21 cellular contexts compared by ENCODE assay signal in genomic region chr17:2704031-2704889, GRCh38. TPM values are rescaled to one million over a fixed set of nuclear protein-coding genes. Genes with fewer than 3 reads are reported as not detected.
DNase-seq lines count a peak whose midpoint lies in the region; ATAC-seq and TF ChIP-seq lines count a peak whose summit lies in the region.
"Had no signal": no experiment of that assay in that cellular context is flagged by ENCODE, and none has a peak within 500 bp of the region (broad histone marks: within the 10 kb centered on the region; RNA-seq: fewer than 3 reads in every experiment).

No MANE protein-coding gene starts in this region.

- H2AK9ac ChIP-seq in IMR-90 (replicated peaks; ENCODE audit: low read depth, low read length, poor library complexity), result no peak overlapping the region

- H2AFZ ChIP-seq in IMR-90 (replicated peaks; ENCODE audit: low read length, poor library complexity), result no peak overlapping the region

- peaks cover 4% of the 10 kb centered on the region for H3K4me1 Mint-ChIP-seq in glutamatergic neuron (ENCODE audit: low read depth, unreplicated experiment)
- peaks cover 8% of the 10 kb centered on the region for H3K4me1 Mint-ChIP-seq in activated CD8-positive, alpha-beta memory T cell treated with anti-CD3 and anti-CD28 coated beads, Interleukin-2, amount 10 ng/mL, durations not matched to agents 7 days and 5 days

- H3K9ac ChIP-seq in IMR-90 (ENCODE audit: low read depth, low read length), result no peak overlapping the region

- DNase-seq in D341Med (ENCODE audit: low spot score) (peak; percentile 4), IMR-90 (no peak), glutamatergic neuron (peak; percentile 15), posterior vena cava (ENCODE audit: low spot score) (peak; percentile 70), KG1 (lab: John Stamatoyannopoulos, UW) (no peak), kidney glomerular epithelial cell (lab: John Stamatoyannopoulos, UW) (no peak)
- no peak for DNase-seq in activated CD8-positive, alpha-beta memory T cell treated with anti-CD3 and anti-CD28 coated beads, Interleukin-2, amount 10 ng/mL, durations not matched to agents 7 days and 5 days
- DNase-seq: activated CD4-positive, alpha-beta T cell treated with anti-CD3 and anti-CD28 coated beads for 1 hour; CD8-positive, alpha-beta T cell; central memory CD4-positive, alpha-beta T cell; DMS79; mesendoderm; natural killer cell; NCI-H187 treated with DMSO at 0.1 percent for 48 hours; NCI-H2227 treated with DMSO at 0.1 percent for 48 hours had no signal

- no peak overlapping the region for H4K8ac ChIP-seq in IMR-90 (ENCODE audit: low read depth in 2 of 2, low read length in 2 of 2)

- H3K27me3 Mint-ChIP-seq in glutamatergic neuron (ENCODE audit: unreplicated experiment), result peaks cover 4% of the 10 kb centered on the region
- no peaks in the 10 kb centered on the region for H3K27me3 Mint-ChIP-seq in activated CD8-positive, alpha-beta memory T cell treated with anti-CD3 and anti-CD28 coated beads, Interleukin-2, amount 10 ng/mL, durations not matched to agents 7 days and 5 days

- CTCF ChIA-PET in IMR-90 (lab: Yijun Ruan, JAX), result no interaction called here
- CTCF ChIA-PET in activated CD8-positive, alpha-beta memory T cell treated with anti-CD3 and anti-CD28 coated beads, Interleukin-2, amount 10 ng/mL, durations not matched to agents 7 days and 5 days (lab: Charles Lee), result no interaction called here

- H4K91ac ChIP-seq in IMR-90 (ENCODE audit: insufficient read depth, low read depth, low read length), result no peak overlapping the region

- H2BK5ac ChIP-seq in IMR-90 (ENCODE audit: low read depth, low read length, poor library complexity, severe bottlenecking), result peak overlapping the region; percentile 8

- intact Hi-C loops in IMR-90 (cut with micrococcal nuclease), result no loop called here
- intact Hi-C loops in posterior vena cava (cut with DNase I), result loop anchor here in 1 of 2 donors (10.0 kb wide), 1 partner anchor 1049 kb away; no protein-coding TSS in a partner anchor

- H3K4me1 ChIP-seq in IMR-90 (ENCODE audit: control insufficient read depth, insufficient read depth, low read length), result peaks cover 19% of the 10 kb centered on the region

- no peak overlapping the region; the same call in 1 of the 2 replicates for H2AK5ac ChIP-seq in IMR-90 (ENCODE audit: low read depth, low read length)

- H3K14ac ChIP-seq in IMR-90 (replicated peaks; ENCODE audit: low read depth, low read length), result no peak overlapping the region

- TF ChIP-seq CTCF in IMR-90 (conservative IDR thresholded peaks at IDR 0.05; ENCODE audit: low read depth, low read length) (no peak), glutamatergic neuron (IDR thresholded peaks at IDR 0.05; ENCODE audit: partially characterized antibody, unreplicated experiment) (no peak)

- no peak for TF ChIP-seq POLR2A in IMR-90 (IDR thresholded peaks at IDR 0.05; ENCODE audit: low read depth, low read length)

- H3K4ac ChIP-seq in IMR-90 (ENCODE audit: low read depth, low read length), result no peak overlapping the region

- no peak overlapping the region for H2BK120ac ChIP-seq in IMR-90 (ENCODE audit: low read depth, low read length)

- H3K36me3 ChIP-seq in IMR-90 (ENCODE audit: control insufficient read depth, insufficient read depth, low read length), result peaks cover 36% of the 10 kb centered on the region

- dilution Hi-C loops in IMR-90 (cut with HindIII; ENCODE audit: low sequenced_read_pairs, unreplicated experiment), result no loop called here

- no peaks in the 10 kb centered on the region for H3K9me3 Mint-ChIP-seq in glutamatergic neuron (ENCODE audit: unreplicated experiment)
- H3K9me3 Mint-ChIP-seq in activated CD8-positive, alpha-beta memory T cell treated with anti-CD3 and anti-CD28 coated beads, Interleukin-2, amount 10 ng/mL, durations not matched to agents 7 days and 5 days (ENCODE audit: low read depth), result no peaks in the 10 kb centered on the region
- H3K9me3 Mint-ChIP-seq: CD8-positive, alpha-beta T cell; natural killer cell had no signal

- H3K27ac Mint-ChIP-seq in glutamatergic neuron (ENCODE audit: unreplicated experiment), result no peak overlapping the region
- no peak overlapping the region for H3K27ac Mint-ChIP-seq in activated CD8-positive, alpha-beta memory T cell treated with anti-CD3 and anti-CD28 coated beads, Interleukin-2, amount 10 ng/mL, durations not matched to agents 7 days and 5 days
- H3K27ac Mint-ChIP-seq: CD8-positive, alpha-beta T cell had no signal

- ATAC-seq in IMR-90 (ENCODE audit: low read depth) (no peak), HG02678 (IDR thresholded peaks at IDR 0.05; ENCODE audit: unreplicated experiment) (no peak)
- ATAC-seq in activated CD8-positive, alpha-beta memory T cell treated with anti-CD3 and anti-CD28 coated beads, Interleukin-2, amount 10 ng/mL, durations not matched to agents 7 days and 5 days, result no peak
- ATAC-seq: CD8-positive, alpha-beta T cell; natural killer cell had no signal

- no peak overlapping the region for H3K4me3 Mint-ChIP-seq in glutamatergic neuron (ENCODE audit: unreplicated experiment)
- no peak overlapping the region for H3K4me3 Mint-ChIP-seq in activated CD8-positive, alpha-beta memory T cell treated with anti-CD3 and anti-CD28 coated beads, Interleukin-2, amount 10 ng/mL, durations not matched to agents 7 days and 5 days
- H3K4me3 Mint-ChIP-seq: CD8-positive, alpha-beta T cell; natural killer cell had no signal

- H3K9me3 ChIP-seq in IMR-90 (ENCODE audit: control insufficient read depth, insufficient read depth, low read length), result no peaks in the 10 kb centered on the region
- H3K9me3 ChIP-seq: thoracic aorta had no signal

- POLR2A ChIA-PET in IMR-90 (lab: Charles Lee; ENCODE audit: unreplicated experiment), result no interaction called here

- H2BK20ac ChIP-seq in IMR-90 (ENCODE audit: low read depth, low read length), result no peak overlapping the region

- no peaks in the 10 kb centered on the region for H3K27me3 ChIP-seq in IMR-90 (ENCODE audit: control insufficient read depth, insufficient read depth, low read length)

- no peak overlapping the region for H3K27ac ChIP-seq in IMR-90 (ENCODE audit: insufficient read depth, low read length)
- H3K27ac ChIP-seq: SK-N-MC, thoracic aorta had no signal

- H3K36me3 Mint-ChIP-seq in glutamatergic neuron (ENCODE audit: unreplicated experiment), result no peaks in the 10 kb centered on the region
- peaks cover 3% of the 10 kb centered on the region for H3K36me3 Mint-ChIP-seq in activated CD8-positive, alpha-beta memory T cell treated with anti-CD3 and anti-CD28 coated beads, Interleukin-2, amount 10 ng/mL, durations not matched to agents 7 days and 5 days
- H3K36me3 Mint-ChIP-seq: natural killer cell had no signal

- no peak overlapping the region for H3K18ac ChIP-seq in IMR-90 (ENCODE audit: low read depth, low read length)

- no peak overlapping the region for H3K4me2 ChIP-seq in IMR-90 (ENCODE audit: low read depth, low read length)

- WGBS in IMR-90 (ENCODE audit: extremely low coverage in 2 of 2, insufficient read length in 1 of 2), 2 experiments, result 92% methylated on average over 25 of the region's 38 CpGs; no CpG with 5 or more reads in 1 of the 2 experiments

- H3K23ac ChIP-seq in IMR-90 (ENCODE audit: low read depth, low read length), result no peak overlapping the region

- peaks cover 4% of the 10 kb centered on the region; the same call in 1 of the 2 replicates for H3K9me1 ChIP-seq in IMR-90 (ENCODE audit: insufficient read depth, low read length)

- in situ Hi-C loops in IMR-90 (cut with MboI; ENCODE audit: low sequenced_read_pairs), result no loop called here

- H3K56ac ChIP-seq in IMR-90 (ENCODE audit: extremely low read depth, insufficient read depth, low read length), result no peak overlapping the region

- H3K4me3 ChIP-seq in IMR-90 (ENCODE audit: insufficient read depth, low read depth, low read length), result no peak overlapping the region
- H3K4me3 ChIP-seq: SK-N-MC, thoracic aorta had no signal

- no peak overlapping the region for H4K5ac ChIP-seq in IMR-90 (ENCODE audit: low read depth, low read length)

- H2BK15ac ChIP-seq in IMR-90 (ENCODE audit: low read depth, low read length), result no peak overlapping the region

- TF ChIP-seq RAD21 in IMR-90 (IDR thresholded peaks at IDR 0.05; ENCODE audit: low read length), result no peak

- peaks cover 11 to 62% of the 10 kb centered on the region in 2 experiments for H3K79me1 ChIP-seq in IMR-90 (ENCODE audit: low read depth in 1 of 2, low read length in 2 of 2)

- H4K20me1 ChIP-seq in IMR-90 (ENCODE audit: insufficient read depth, low read length), result peaks cover 62% of the 10 kb centered on the region

- BruUV-seq in IMR-90 (replicated peaks; lab: Mats Ljungman, UMichigan), result no TSS peak

TF ChIP-seq in IMR-90, 13 proteins besides CTCF, POLR2A, EP300 and RAD21 (continues in another document):
- TF ChIP-seq CHD1 (IDR thresholded peaks at IDR 0.05; ENCODE audit: low read depth, low read length), result no peak
- TF ChIP-seq RCOR1 (IDR thresholded peaks at IDR 0.05; ENCODE audit: insufficient replicate concordance, low read length), result no peak
- TF ChIP-seq ELK1 (IDR thresholded peaks at IDR 0.05; ENCODE audit: borderline replicate concordance, low read depth, low read length), result no peak
- no peak for TF ChIP-seq MAZ (IDR thresholded peaks at IDR 0.05; ENCODE audit: borderline replicate concordance, low read depth, low read length)

RNA-seq across cellular contexts. Expression of gene CLUH, which starts 7.3 kb away (rescaled TPM):
- total RNA-seq in IMR-90 (2012; rRNA removed), result 12.5 and 12.9 TPM in 2 replicates
- 42.0 and 51.0 TPM in 2 replicates for polyA plus RNA-seq in IMR-90 (2012; rRNA removed)
- 16.6 and 23.3 TPM in 2 replicates for polyA plus RNA-seq in IMR-90 (2012; cell fraction: cytosol; rRNA removed)
- 134 and 376 TPM in 2 replicates for polyA plus RNA-seq in IMR-90 (2012; cell fraction: nucleus; rRNA removed; ENCODE audit: low replicate concordance)
- 39.1 TPM for total RNA-seq in glutamatergic neuron (ENCODE audit: unreplicated experiment)
- total RNA-seq in posterior vena cava, result 10 to 100 TPM; 36.0 to 44.5 TPM
- total RNA-seq in activated CD8-positive, alpha-beta memory T cell treated with anti-CD3 and anti-CD28 coated beads, Interleukin-2, amount 10 ng/mL, durations not matched to agents 7 days and 5 days, result 10 to 100 TPM; 65.0 to 81.1 TPM

RNA-seq across cellular contexts. Expression of gene CCDC92B, which starts 45.2 kb away (rescaled TPM):
- total RNA-seq in IMR-90 (2012; rRNA removed) (not detected in 2 replicates), glutamatergic neuron (ENCODE audit: unreplicated experiment) (19.0 TPM), posterior vena cava (under 1 TPM; 0.05 to 0.23 TPM)
- not detected in 2 replicates for polyA plus RNA-seq in IMR-90 (2012; rRNA removed)
- polyA plus RNA-seq in IMR-90 (2012; cell fraction: cytosol; rRNA removed), result not detected in 2 replicates
- 0.02 TPM in 1 of 2 replicates, not detected in the other for polyA plus RNA-seq in IMR-90 (2012; cell fraction: nucleus; rRNA removed; ENCODE audit: low replicate concordance)
- under 1 TPM in 1 of 2 experiments, not detected in 1; 0.12 TPM for total RNA-seq in activated CD8-positive, alpha-beta memory T cell treated with anti-CD3 and anti-CD28 coated beads, Interleukin-2, amount 10 ng/mL, durations not matched to agents 7 days and 5 days
- total RNA-seq: activated CD8-positive, alpha-beta memory T cell treated with anti-CD3 and anti-CD28 coated beads for 36 hours; fibroblast of lung; natural killer cell; pulmonary artery endothelial cell had no signal
- polyA plus RNA-seq: fibroblast of lung had no signal

Comparison
In these comparisons a context has a peak if more than half of its experiments do, and no peak if none do; other contexts are left out.
1. DNase-seq: peak in D341Med (single experiment), glutamatergic neuron (single experiment) and posterior vena cava (single experiment); none in IMR-90 (single experiment), activated CD8-positive, alpha-beta memory T cell treated with anti-CD3 and anti-CD28 coated beads, Interleukin-2, amount 10 ng/mL, durations not matched to agents 7 days and 5 days (single experiment), KG1 (single experiment) and kidney glomerular epithelial cell (single experiment).
2. RNA of gene CCDC92B, which starts 45.2 kb away (total RNA-seq): 19.0 TPM in glutamatergic neuron (single experiment); 0.05 to 0.23 TPM in posterior vena cava, 0.12 TPM in activated CD8-positive, alpha-beta memory T cell treated with anti-CD3 and anti-CD28 coated beads, Interleukin-2, amount 10 ng/mL, durations not matched to agents 7 days and 5 days and not detected in IMR-90; every median in the first group is over 10 times any median in the second.